Comparison of ENCODE assay signal across 28 cellular contexts in the genomic region with DNA sequence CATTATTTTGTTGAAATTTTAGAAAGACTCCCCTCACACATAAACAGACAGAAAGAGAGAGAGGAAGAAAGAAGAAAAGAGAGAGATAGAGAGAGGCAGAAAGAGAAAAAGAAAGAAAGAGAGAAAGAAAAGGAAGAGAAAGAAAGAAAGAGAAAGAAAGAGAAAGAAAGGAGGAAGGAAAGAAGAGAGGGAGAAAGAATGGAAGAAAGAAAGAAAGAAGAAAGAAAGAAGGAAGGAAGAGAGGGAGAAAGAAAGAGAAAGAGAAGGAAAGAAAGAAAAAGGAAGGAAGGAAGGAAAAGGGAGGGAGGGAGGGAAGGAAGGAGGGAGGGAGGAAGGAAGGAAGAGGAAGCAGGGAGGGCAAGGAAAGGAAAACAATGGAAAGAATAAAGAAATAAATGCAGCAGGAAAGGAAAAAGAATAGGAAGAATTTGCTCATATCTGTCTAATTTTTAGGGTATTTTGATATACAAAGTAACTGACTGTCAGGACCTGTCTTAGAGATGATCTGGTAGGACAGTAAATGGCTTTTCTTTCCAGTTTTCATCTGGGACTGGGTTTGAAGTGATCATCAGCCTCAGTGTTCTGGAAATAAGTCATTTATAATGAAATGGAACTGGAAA.
"Had no signal": no experiment of that assay in that cellular context is flagged by ENCODE, and none has a peak within 500 bp of the region (broad histone marks: within the 10 kb centered on the region; RNA-seq: fewer than 3 reads in every experiment).

No MANE protein-coding gene starts in this region.

- ATAC-seq: SK-N-SH treated with all-trans-retinoic acid at 6 μM for 48 hours, WTC11 had no signal

- H3K4me1 ChIP-seq: breast epithelium, Peyer's patch, SJCRH30 had no signal

- H3K4me3 ChIP-seq: breast epithelium, Peyer's patch, SJCRH30 had no signal

- H3K9me3 Mint-ChIP-seq: activated T-helper 2 cell treated with anti-CD3 and anti-CD28 coated beads, Interferon-gamma antibody, Interleukin-2, Interleukin-4, amounts not matched to agents 10 μg/mL and 5 μg/mL and 100 μg/mL, durations not matched to agents 14 hours and 24 hours and 36 hours had no signal

- H3K36me3 ChIP-seq: breast epithelium, Peyer's patch, SJCRH30 had no signal

- H3K27ac ChIP-seq: Peyer's patch, RWPE1, SJCRH30 had no signal

- DNase-seq: activated CD4-positive, alpha-beta T cell treated with anti-CD3 and anti-CD28 coated beads for 48 hours; activated CD4-positive, alpha-beta T cell treated with anti-CD3 and anti-CD28 coated beads, Interleukin-2, amount 50 U/mL, for 4 hours; activated CD4-positive, CD25-positive, alpha-beta regulatory T cell treated with anti-CD3 and anti-CD28 coated beads, Interleukin-2, amount 50 U/mL, for 72 hours; activated CD8-positive, alpha-beta memory T cell treated with anti-CD3 and anti-CD28 coated beads for 24 hours; activated gamma-delta T cell treated with Interleukin-2 at 50 U/mL for 16 hours; activated naive CD4-positive, alpha-beta T cell treated with anti-CD3 and anti-CD28 coated beads, Interleukin-2, amount 50 U/mL, for 16 hours; activated T-cell treated with anti-CD3 and anti-CD28 coated beads, Interleukin-2, amount 50 U/mL, for 48 hours; aorta; caudate nucleus; Karpas-422; MM.1S; NCI-H1105; NCI-H1436; NCI-H1694 treated with DMSO at 0.1 percent for 48 hours; NCI-H2029 treated with DMSO at 0.1 percent for 48 hours; NCI-H510A treated with DMSO at 0.1 percent for 48 hours; NCI-H69; NK-92 treated with Interleukin-12 subunit alpha and Interleukin-12 subunit beta, amount 100 ng/mL, for 24 hours; OCI-M1; Peyer's patch; Right ventricle myocardium superior; SJCRH30; SW 1271 had no signal

- H3K27me3 ChIP-seq: breast epithelium, Peyer's patch, SJCRH30 had no signal

- H3K36me3 Mint-ChIP-seq: WTC11 had no signal

- H3K4me3 Mint-ChIP-seq: WTC11 had no signal

- H3K27ac Mint-ChIP-seq: activated T-helper 2 cell treated with anti-CD3 and anti-CD28 coated beads, Interferon-gamma antibody, Interleukin-2, Interleukin-4, amounts not matched to agents 10 μg/mL and 5 μg/mL and 100 μg/mL, durations not matched to agents 14 hours and 24 hours and 36 hours; WTC11 had no signal

- H3K9me3 ChIP-seq: breast epithelium, Peyer's patch had no signal
